In genomic region chr6:25278914-25279747, GRCh38 we compare ENCODE assay signal across 1 cellular context.
TF ChIP-seq lines count a peak whose summit lies in the region.

Gene CARMIL1 (plus strand): TSS chr6:25279374. CDS start chr6:25279796, 422 bp downstream.

TF ChIP-seq in H1, 55 proteins besides CTCF, POLR2A, EP300 and RAD21 (continued from another document):
- TF ChIP-seq, protein P1, sequence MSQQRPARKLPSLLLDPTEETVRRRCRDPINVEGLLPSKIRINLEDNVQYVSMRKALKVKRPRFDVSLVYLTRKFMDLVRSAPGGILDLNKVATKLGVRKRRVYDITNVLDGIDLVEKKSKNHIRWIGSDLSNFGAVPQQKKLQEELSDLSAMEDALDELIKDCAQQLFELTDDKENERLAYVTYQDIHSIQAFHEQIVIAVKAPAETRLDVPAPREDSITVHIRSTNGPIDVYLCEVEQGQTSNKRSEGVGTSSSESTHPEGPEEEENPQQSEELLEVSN (IDR thresholded peaks at IDR 0.05), result peak; percentile 20
- no peak for TF ChIP-seq NANOG (IDR thresholded peaks at IDR 0.05; ENCODE audit: insufficient read depth, low read depth, low read length, poor library complexity, severe bottlenecking)
- TF ChIP-seq BCL11A (IDR thresholded peaks at IDR 0.05; ENCODE audit: low read depth in 2 of 2, low read length in 2 of 2), result no peak
- TF ChIP-seq CHD1 (IDR thresholded peaks at IDR 0.05; ENCODE audit: low read depth, low read length), result no peak
- no peak for TF ChIP-seq NRF1 (IDR thresholded peaks at IDR 0.05; ENCODE audit: low read depth, low read length)
- TF ChIP-seq POLR2AphosphoS5 (IDR thresholded peaks at IDR 0.05; ENCODE audit: low read depth, low read length), result no peak
- no peak for TF ChIP-seq ATF2 (IDR thresholded peaks at IDR 0.05; ENCODE audit: low read length)
- no peak for TF ChIP-seq RFX5 (IDR thresholded peaks at IDR 0.05; ENCODE audit: borderline replicate concordance, low read depth, low read length)
- TF ChIP-seq SRF (IDR thresholded peaks at IDR 0.05; ENCODE audit: low read depth, low read length), result no peak
- TF ChIP-seq RXRA (IDR thresholded peaks at IDR 0.05; ENCODE audit: insufficient read depth, low read depth, low read length), result no peak
- TF ChIP-seq KDM5A (IDR thresholded peaks at IDR 0.05; ENCODE audit: low read length), result peak; percentile 27; the same call in 1 of the 2 replicates
- no peak for TF ChIP-seq TEAD4 (IDR thresholded peaks at IDR 0.05; ENCODE audit: low read depth, low read length)
- no peak for TF ChIP-seq SUZ12 (IDR thresholded peaks at IDR 0.05; ENCODE audit: low read length)
- 0 out of 2 replicates have a peak, but pooled peaks have one; percentile 7 for TF ChIP-seq JUND (IDR thresholded peaks at IDR 0.05; ENCODE audit: low read length)
- TF ChIP-seq TAF1 (IDR thresholded peaks at IDR 0.05; ENCODE audit: low read depth, low read length), result peak; percentile 25; the same call in 1 of the 2 replicates
- no peak for TF ChIP-seq POU5F1 (IDR thresholded peaks at IDR 0.05; ENCODE audit: low read depth, low read length)
- TF ChIP-seq SP1 (IDR thresholded peaks at IDR 0.05; ENCODE audit: low read depth, low read length), result no peak
- no peak; the same call in 1 of the 2 replicates for TF ChIP-seq SP4 (IDR thresholded peaks at IDR 0.05; ENCODE audit: low read length)
- TF ChIP-seq, protein P2, sequence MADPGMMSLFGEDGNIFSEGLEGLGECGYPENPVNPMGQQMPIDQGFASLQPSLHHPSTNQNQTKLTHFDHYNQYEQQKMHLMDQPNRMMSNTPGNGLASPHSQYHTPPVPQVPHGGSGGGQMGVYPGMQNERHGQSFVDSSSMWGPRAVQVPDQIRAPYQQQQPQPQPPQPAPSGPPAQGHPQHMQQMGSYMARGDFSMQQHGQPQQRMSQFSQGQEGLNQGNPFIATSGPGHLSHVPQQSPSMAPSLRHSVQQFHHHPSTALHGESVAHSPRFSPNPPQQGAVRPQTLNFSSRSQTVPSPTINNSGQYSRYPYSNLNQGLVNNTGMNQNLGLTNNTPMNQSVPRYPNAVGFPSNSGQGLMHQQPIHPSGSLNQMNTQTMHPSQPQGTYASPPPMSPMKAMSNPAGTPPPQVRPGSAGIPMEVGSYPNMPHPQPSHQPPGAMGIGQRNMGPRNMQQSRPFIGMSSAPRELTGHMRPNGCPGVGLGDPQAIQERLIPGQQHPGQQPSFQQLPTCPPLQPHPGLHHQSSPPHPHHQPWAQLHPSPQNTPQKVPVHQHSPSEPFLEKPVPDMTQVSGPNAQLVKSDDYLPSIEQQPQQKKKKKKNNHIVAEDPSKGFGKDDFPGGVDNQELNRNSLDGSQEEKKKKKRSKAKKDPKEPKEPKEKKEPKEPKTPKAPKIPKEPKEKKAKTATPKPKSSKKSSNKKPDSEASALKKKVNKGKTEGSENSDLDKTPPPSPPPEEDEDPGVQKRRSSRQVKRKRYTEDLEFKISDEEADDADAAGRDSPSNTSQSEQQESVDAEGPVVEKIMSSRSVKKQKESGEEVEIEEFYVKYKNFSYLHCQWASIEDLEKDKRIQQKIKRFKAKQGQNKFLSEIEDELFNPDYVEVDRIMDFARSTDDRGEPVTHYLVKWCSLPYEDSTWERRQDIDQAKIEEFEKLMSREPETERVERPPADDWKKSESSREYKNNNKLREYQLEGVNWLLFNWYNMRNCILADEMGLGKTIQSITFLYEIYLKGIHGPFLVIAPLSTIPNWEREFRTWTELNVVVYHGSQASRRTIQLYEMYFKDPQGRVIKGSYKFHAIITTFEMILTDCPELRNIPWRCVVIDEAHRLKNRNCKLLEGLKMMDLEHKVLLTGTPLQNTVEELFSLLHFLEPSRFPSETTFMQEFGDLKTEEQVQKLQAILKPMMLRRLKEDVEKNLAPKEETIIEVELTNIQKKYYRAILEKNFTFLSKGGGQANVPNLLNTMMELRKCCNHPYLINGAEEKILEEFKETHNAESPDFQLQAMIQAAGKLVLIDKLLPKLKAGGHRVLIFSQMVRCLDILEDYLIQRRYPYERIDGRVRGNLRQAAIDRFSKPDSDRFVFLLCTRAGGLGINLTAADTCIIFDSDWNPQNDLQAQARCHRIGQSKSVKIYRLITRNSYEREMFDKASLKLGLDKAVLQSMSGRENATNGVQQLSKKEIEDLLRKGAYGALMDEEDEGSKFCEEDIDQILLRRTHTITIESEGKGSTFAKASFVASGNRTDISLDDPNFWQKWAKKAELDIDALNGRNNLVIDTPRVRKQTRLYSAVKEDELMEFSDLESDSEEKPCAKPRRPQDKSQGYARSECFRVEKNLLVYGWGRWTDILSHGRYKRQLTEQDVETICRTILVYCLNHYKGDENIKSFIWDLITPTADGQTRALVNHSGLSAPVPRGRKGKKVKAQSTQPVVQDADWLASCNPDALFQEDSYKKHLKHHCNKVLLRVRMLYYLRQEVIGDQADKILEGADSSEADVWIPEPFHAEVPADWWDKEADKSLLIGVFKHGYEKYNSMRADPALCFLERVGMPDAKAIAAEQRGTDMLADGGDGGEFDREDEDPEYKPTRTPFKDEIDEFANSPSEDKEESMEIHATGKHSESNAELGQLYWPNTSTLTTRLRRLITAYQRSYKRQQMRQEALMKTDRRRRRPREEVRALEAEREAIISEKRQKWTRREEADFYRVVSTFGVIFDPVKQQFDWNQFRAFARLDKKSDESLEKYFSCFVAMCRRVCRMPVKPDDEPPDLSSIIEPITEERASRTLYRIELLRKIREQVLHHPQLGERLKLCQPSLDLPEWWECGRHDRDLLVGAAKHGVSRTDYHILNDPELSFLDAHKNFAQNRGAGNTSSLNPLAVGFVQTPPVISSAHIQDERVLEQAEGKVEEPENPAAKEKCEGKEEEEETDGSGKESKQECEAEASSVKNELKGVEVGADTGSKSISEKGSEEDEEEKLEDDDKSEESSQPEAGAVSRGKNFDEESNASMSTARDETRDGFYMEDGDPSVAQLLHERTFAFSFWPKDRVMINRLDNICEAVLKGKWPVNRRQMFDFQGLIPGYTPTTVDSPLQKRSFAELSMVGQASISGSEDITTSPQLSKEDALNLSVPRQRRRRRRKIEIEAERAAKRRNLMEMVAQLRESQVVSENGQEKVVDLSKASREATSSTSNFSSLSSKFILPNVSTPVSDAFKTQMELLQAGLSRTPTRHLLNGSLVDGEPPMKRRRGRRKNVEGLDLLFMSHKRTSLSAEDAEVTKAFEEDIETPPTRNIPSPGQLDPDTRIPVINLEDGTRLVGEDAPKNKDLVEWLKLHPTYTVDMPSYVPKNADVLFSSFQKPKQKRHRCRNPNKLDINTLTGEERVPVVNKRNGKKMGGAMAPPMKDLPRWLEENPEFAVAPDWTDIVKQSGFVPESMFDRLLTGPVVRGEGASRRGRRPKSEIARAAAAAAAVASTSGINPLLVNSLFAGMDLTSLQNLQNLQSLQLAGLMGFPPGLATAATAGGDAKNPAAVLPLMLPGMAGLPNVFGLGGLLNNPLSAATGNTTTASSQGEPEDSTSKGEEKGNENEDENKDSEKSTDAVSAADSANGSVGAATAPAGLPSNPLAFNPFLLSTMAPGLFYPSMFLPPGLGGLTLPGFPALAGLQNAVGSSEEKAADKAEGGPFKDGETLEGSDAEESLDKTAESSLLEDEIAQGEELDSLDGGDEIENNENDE (IDR thresholded peaks at IDR 0.05; ENCODE audit: insufficient replicate concordance, low read length), result no peak
- no peak for TF ChIP-seq TAF7 (optimal IDR thresholded peaks at IDR 0.05; ENCODE audit: borderline replicate concordance, low read depth, low read length)
- peak; percentile 43 for TF ChIP-seq PHF8 (conservative IDR thresholded peaks at IDR 0.05; ENCODE audit: low read depth, low read length)
- TF ChIP-seq, protein P3, sequence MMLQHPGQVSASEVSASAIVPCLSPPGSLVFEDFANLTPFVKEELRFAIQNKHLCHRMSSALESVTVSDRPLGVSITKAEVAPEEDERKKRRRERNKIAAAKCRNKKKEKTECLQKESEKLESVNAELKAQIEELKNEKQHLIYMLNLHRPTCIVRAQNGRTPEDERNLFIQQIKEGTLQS (IDR thresholded peaks at IDR 0.05; ENCODE audit: insufficient read depth, low read depth, low read length), result no peak
- TF ChIP-seq, protein P4, sequence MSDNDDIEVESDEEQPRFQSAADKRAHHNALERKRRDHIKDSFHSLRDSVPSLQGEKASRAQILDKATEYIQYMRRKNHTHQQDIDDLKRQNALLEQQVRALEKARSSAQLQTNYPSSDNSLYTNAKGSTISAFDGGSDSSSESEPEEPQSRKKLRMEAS (IDR thresholded peaks at IDR 0.05), result peak; percentile 5; the same call in 1 of the 2 replicates
- no peak for TF ChIP-seq HDAC6 (IDR thresholded peaks at IDR 0.05; ENCODE audit: low read depth, low read length)
- TF ChIP-seq EZH2 (IDR thresholded peaks at IDR 0.05; ENCODE audit: low read depth, low read length, severe bottlenecking), result no peak
- no peak for TF ChIP-seq GTF2F1 (IDR thresholded peaks at IDR 0.05; ENCODE audit: borderline replicate concordance, low read depth, low read length)
- no peak for TF ChIP-seq SP2 (IDR thresholded peaks at IDR 0.05; ENCODE audit: low read length)
- no peak for TF ChIP-seq CTBP2 (IDR thresholded peaks at IDR 0.05; ENCODE audit: borderline replicate concordance, insufficient read depth, insufficient read length, low read length)
- TF ChIP-seq KDM4A (IDR thresholded peaks at IDR 0.05; ENCODE audit: low read depth, low read length, severe bottlenecking), result peak; percentile 73
- TF ChIP-seq SIRT6 (IDR thresholded peaks at IDR 0.05; ENCODE audit: low read length), result no peak
- TF ChIP-seq CHD2 (IDR thresholded peaks at IDR 0.05; ENCODE audit: low read length), result peak; percentile 93
- peak; percentile 11 to 29; a peak in 1 of 4 replicates for TF ChIP-seq SIN3A (conservative IDR thresholded peaks at IDR 0.05 in 1 of 2, IDR thresholded peaks at IDR 0.05 in 1 of 2; ENCODE audit: low read depth in 1 of 2, low read length in 2 of 2)
- TF ChIP-seq USF2 (IDR thresholded peaks at IDR 0.05; ENCODE audit: low read length), result no peak
- no peak for TF ChIP-seq CEBPB (IDR thresholded peaks at IDR 0.05; ENCODE audit: low read depth, low read length)
- TF ChIP-seq MAFK (IDR thresholded peaks at IDR 0.05; ENCODE audit: low read depth, low read length), result no peak
- no peak for TF ChIP-seq CBX5 (IDR thresholded peaks at IDR 0.05; ENCODE audit: low read depth, low read length)
- TF ChIP-seq KDM1A (IDR thresholded peaks at IDR 0.05; ENCODE audit: borderline replicate concordance, low read length), result no peak
- TF ChIP-seq FOSL1 (IDR thresholded peaks at IDR 0.05; ENCODE audit: insufficient read depth, low read depth, low read length), result 0 out of 2 replicates have a peak, but pooled peaks have one; percentile 20
- TF ChIP-seq TCF12 (IDR thresholded peaks at IDR 0.05; ENCODE audit: low read depth, low read length), result no peak
- TF ChIP-seq GABPA (IDR thresholded peaks at IDR 0.05; ENCODE audit: borderline replicate concordance, insufficient read depth, low read length), result no peak
- peak; percentile 86 for TF ChIP-seq ASH2L (IDR thresholded peaks at IDR 0.05; ENCODE audit: low read length)
- TF ChIP-seq CREB1 (IDR thresholded peaks at IDR 0.05), result no peak
- no peak for TF ChIP-seq CBX8 (IDR thresholded peaks at IDR 0.05; ENCODE audit: borderline replicate concordance, low read depth, low read length)
- TF ChIP-seq JUN (IDR thresholded peaks at IDR 0.05; ENCODE audit: low read depth, low read length), result no peak
- TF ChIP-seq BACH1 (IDR thresholded peaks at IDR 0.05; ENCODE audit: low read length), result peak; percentile 17; the same call in 1 of the 2 replicates
- no peak for TF ChIP-seq SIX5 (IDR thresholded peaks at IDR 0.05; ENCODE audit: low read depth, low read length)
